Comparison of ENCODE assay signal across 8 cellular contexts in genomic region chr2:20013061-20013721, GRCh38. TPM values are rescaled to one million over a fixed set of nuclear protein-coding genes. Genes with fewer than 3 reads are reported as not detected.
DNase-seq lines count a peak whose midpoint lies in the region; ATAC-seq and TF ChIP-seq lines count a peak whose summit lies in the region.

No MANE protein-coding gene starts in this region.

- H3K4me3 Mint-ChIP-seq in WTC11 (peak overlapping the region; percentile 79), glutamatergic neuron (ENCODE audit: unreplicated experiment) (peak overlapping the region; percentile 89), progenitor cell of endocrine pancreas (ENCODE audit: low read depth) (peak overlapping the region; percentile 69)

- H3K4me1 Mint-ChIP-seq in WTC11 (peaks cover 15% of the 10 kb centered on the region), glutamatergic neuron (ENCODE audit: low read depth, unreplicated experiment) (peaks cover 3% of the 10 kb centered on the region), progenitor cell of endocrine pancreas (ENCODE audit: low read depth) (peaks cover 8% of the 10 kb centered on the region)

- H3K36me3 ChIP-seq in ES-I3 (ENCODE audit: insufficient read depth, low read length): no peaks in the 10 kb centered on the region

- no peak for TF ChIP-seq CTCF in WTC11 (IDR thresholded peaks at IDR 0.05)
- no peak for TF ChIP-seq CTCF in glutamatergic neuron (IDR thresholded peaks at IDR 0.05; ENCODE audit: partially characterized antibody, unreplicated experiment)
- no peak for TF ChIP-seq CTCF in progenitor cell of endocrine pancreas (IDR thresholded peaks at IDR 0.05; ENCODE audit: unreplicated experiment)
- no peak for TF ChIP-seq CTCF in GM13977 (IDR thresholded peaks at IDR 0.05; ENCODE audit: extremely low read depth, insufficient read depth, missing control alignments)

- peak overlapping the region; percentile 72 for H3K9ac ChIP-seq in ES-I3 (ENCODE audit: low read depth, low read length)

- H3K27me3 Mint-ChIP-seq in WTC11 (ENCODE audit: low read depth) (peaks cover 42% of the 10 kb centered on the region), glutamatergic neuron (ENCODE audit: unreplicated experiment) (peaks cover 19% of the 10 kb centered on the region), progenitor cell of endocrine pancreas (peaks cover 46% of the 10 kb centered on the region)

- H3K9me3 ChIP-seq in ES-I3 (ENCODE audit: control insufficient read depth, insufficient read depth, low read length): no peaks in the 10 kb centered on the region

- ATAC-seq in WTC11: peak; percentile 38

- peaks cover 10% of the 10 kb centered on the region for H3K4me1 ChIP-seq in ES-I3 (ENCODE audit: insufficient read depth, low read length)

- DNase-seq in WTC11 (ENCODE audit: low spot score) (no peak), glutamatergic neuron (no peak), progenitor cell of endocrine pancreas (ENCODE audit: low spot score, unreplicated experiment) (no peak), NCI-H1105 treated with DMSO at 0.1 percent for 48 hours (lab: John Stamatoyannopoulos, UW) (no peak), GM13977 (ENCODE audit: low spot score) (no peak), amygdala (lab: John Stamatoyannopoulos, UW) (no peak)
- no peak for DNase-seq in effector CD8-positive, alpha-beta T cell (lab: John Stamatoyannopoulos, UW)

- peaks cover 7% of the 10 kb centered on the region for H3K9me3 Mint-ChIP-seq in WTC11
- peaks cover 3% of the 10 kb centered on the region for H3K9me3 Mint-ChIP-seq in glutamatergic neuron (ENCODE audit: unreplicated experiment)
- peaks cover 3% of the 10 kb centered on the region for H3K9me3 Mint-ChIP-seq in progenitor cell of endocrine pancreas (ENCODE audit: low read depth)

- H3K36me3 Mint-ChIP-seq in WTC11 (peaks cover 3% of the 10 kb centered on the region; the same call in 1 of the 2 replicates), glutamatergic neuron (ENCODE audit: unreplicated experiment) (peaks cover 10% of the 10 kb centered on the region), progenitor cell of endocrine pancreas (ENCODE audit: insufficient read depth) (no peaks in the 10 kb centered on the region)

- in situ Hi-C loops in GM13977 (cut with MboI; ENCODE audit: low pct_unique_long_range_greater_than_20kb, low sequenced_read_pairs, unreplicated experiment): loop anchor here (10.0 kb wide), 1 partner anchor 82 kb away; no protein-coding TSS in a partner anchor

- H3K27ac Mint-ChIP-seq in WTC11: no peak overlapping the region
- no peak overlapping the region for H3K27ac Mint-ChIP-seq in glutamatergic neuron (ENCODE audit: unreplicated experiment)
- peak overlapping the region; percentile 81 for H3K27ac Mint-ChIP-seq in progenitor cell of endocrine pancreas

- CTCF ChIA-PET in WTC11 (lab: Charles Lee): interaction anchor here (0.7 to 2.8 kb wide), 7 partner anchors 13 to 221 kb away, joined by 3 to 11 read pairs (median 9); partner anchors contain the start of genes LAPTM4A and SDC1

- POLR2A ChIA-PET in WTC11 (lab: Charles Lee): interaction anchor here (0.6 to 2.3 kb wide), 5 partner anchors 23 to 325 kb away, joined by 3 to 9 read pairs (median 3); partner anchors contain the start of genes LAPTM4A and WDR35

TF ChIP-seq in WTC11, 78 proteins besides CTCF, POLR2A, EP300 and RAD21 (continues in another document):
- no peak for TF ChIP-seq NFATC4 (CRISPR knock-in tag; IDR thresholded peaks at IDR 0.05)
- TF ChIP-seq ZNF396 (CRISPR knock-in tag; IDR thresholded peaks at IDR 0.05; ENCODE audit: borderline replicate concordance): no peak
- TF ChIP-seq EMX1 (CRISPR knock-in tag; IDR thresholded peaks at IDR 0.05): no peak
- TF ChIP-seq E2F4 (CRISPR knock-in tag; IDR thresholded peaks at IDR 0.05; ENCODE audit: borderline replicate concordance, low read depth): no peak
- no peak for TF ChIP-seq ATF6 (CRISPR knock-in tag; IDR thresholded peaks at IDR 0.05)
- no peak for TF ChIP-seq FOXK1 (CRISPR knock-in tag; IDR thresholded peaks at IDR 0.05)
- no peak for TF ChIP-seq ZNF425 (CRISPR knock-in tag; conservative IDR thresholded peaks at IDR 0.05)
- no peak for TF ChIP-seq CBFB (CRISPR knock-in tag; IDR thresholded peaks at IDR 0.05; ENCODE audit: low read depth)
- no peak for TF ChIP-seq ATF2 (CRISPR knock-in tag; IDR thresholded peaks at IDR 0.05; ENCODE audit: borderline replicate concordance, low read depth)
- no peak for TF ChIP-seq NFYB (CRISPR knock-in tag; conservative IDR thresholded peaks at IDR 0.05; ENCODE audit: low read depth)
- TF ChIP-seq GTF2I (CRISPR knock-in tag; conservative IDR thresholded peaks at IDR 0.05): no peak
- TF ChIP-seq ZBTB43 (CRISPR knock-in tag; IDR thresholded peaks at IDR 0.05): no peak
- no peak for TF ChIP-seq KAT7 (CRISPR knock-in tag; IDR thresholded peaks at IDR 0.05; ENCODE audit: borderline replicate concordance)

RNA-seq across cellular contexts. Expression of gene MATN3, which starts 0.7 kb away (rescaled TPM):
- total RNA-seq in WTC11 (2021) (6.3 to 9.1 TPM (median 8.6 TPM) in 3 replicates), glutamatergic neuron (ENCODE audit: unreplicated experiment) (0.32 TPM), progenitor cell of endocrine pancreas (2.5 and 3.1 TPM in 2 replicates)

RNA-seq across cellular contexts. Expression of gene WDR35, which starts 23.3 kb away (rescaled TPM):
- total RNA-seq in WTC11 (2021) (15.4 to 16.5 TPM (median 15.5 TPM) in 3 replicates), glutamatergic neuron (ENCODE audit: unreplicated experiment) (6.4 TPM), progenitor cell of endocrine pancreas (16.5 and 17.0 TPM in 2 replicates)

RNA-seq across cellular contexts. Expression of gene LAPTM4A, which starts 38.2 kb away (rescaled TPM):
- 163 to 166 TPM (median 165 TPM) in 3 replicates for total RNA-seq in WTC11 (2021)
- total RNA-seq in glutamatergic neuron (ENCODE audit: unreplicated experiment): 147 TPM
- total RNA-seq in progenitor cell of endocrine pancreas: 241 and 251 TPM in 2 replicates
